ENCODE assay signal across 17 cellular contexts in genomic region chr10:72598769-72599701, GRCh38. TPM values are rescaled to one million over a fixed set of nuclear protein-coding genes. Genes with fewer than 3 reads are reported as not detected.
DNase-seq lines count a peak whose midpoint lies in the region; ATAC-seq and TF ChIP-seq lines count a peak whose summit lies in the region.
"Had no signal": no experiment of that assay in that cellular context is flagged by ENCODE, and none has a peak within 500 bp of the region (broad histone marks: within the 10 kb centered on the region; RNA-seq: fewer than 3 reads in every experiment).

No MANE protein-coding gene starts in this region.

- H3K9ac ChIP-seq in neuronal stem cell (ENCODE audit: low read depth, low read length, poor library complexity) = no peak overlapping the region
- H3K9ac ChIP-seq: GM23248 had no signal

- H3K9me3 ChIP-seq in neuronal stem cell (replicated peaks in 1 of 2; ENCODE audit: control insufficient read depth in 2 of 2, insufficient read depth in 1 of 2, low read depth in 1 of 2, low read length in 2 of 2) = no peaks in the 10 kb centered on the region
- H3K9me3 ChIP-seq: SJCRH30 had no signal

- DNase-seq in H7 = peak; percentile 33
- DNase-seq in fibroblast of the aortic adventitia (ENCODE audit: low read depth) = peak; percentile 16
- peak; percentile 20 for DNase-seq in neuronal stem cell (ENCODE audit: low spot score)
- DNase-seq in NCI-H1436 (lab: John Stamatoyannopoulos, UW) = no peak
- DNase-seq: CD4-positive, CD25-positive, alpha-beta regulatory T cell; EL; GM23248; NCI-H1930; NCI-H2171; NCI-H748 treated with DMSO at 0.1 percent for 48 hours; PC-3; SJCRH30 had no signal

- no peaks in the 10 kb centered on the region for H3K27me3 ChIP-seq in H7 (ENCODE audit: control insufficient read depth, insufficient read depth, low read length)
- H3K27me3 ChIP-seq in neuronal stem cell (ENCODE audit: control insufficient read depth in 3 of 3, insufficient read depth in 3 of 3, low read depth in 1 of 3, low read length in 3 of 3) = no peaks in the 10 kb centered on the region
- H3K27me3 ChIP-seq: SJCRH30 had no signal

- peaks cover 0 to 4% of the 10 kb centered on the region in 2 donors for H3K4me1 ChIP-seq in neuronal stem cell (ENCODE audit: control insufficient read depth in 2 of 2, insufficient read depth in 1 of 2, low read depth in 1 of 2, low read length in 2 of 2)
- H3K4me1 ChIP-seq: SJCRH30 had no signal

- H3K27ac ChIP-seq in neuronal stem cell (replicated peaks; ENCODE audit: low read length) = no peak overlapping the region
- H3K27ac ChIP-seq: GM23248, RWPE1, SJCRH30 had no signal

- H4K91ac ChIP-seq in neuronal stem cell (ENCODE audit: low read depth, low read length, poor library complexity) = no peak overlapping the region

- no peaks in the 10 kb centered on the region for H3K79me1 ChIP-seq in neuronal stem cell (ENCODE audit: low read depth, low read length)

- H3K4me2 ChIP-seq in neuronal stem cell (ENCODE audit: insufficient read depth, low read length, poor library complexity, severe bottlenecking) = no peak overlapping the region

- no peak overlapping the region for H2AFZ ChIP-seq in neuronal stem cell (ENCODE audit: low read length)
- H2AFZ ChIP-seq: GM23248 had no signal

- no peak for ATAC-seq in SK-N-SH treated with all-trans-retinoic acid at 6 μM for 48 hours
- no peak for ATAC-seq in GM19035 (IDR thresholded peaks at IDR 0.05; ENCODE audit: unreplicated experiment)
- ATAC-seq in GM21423 (IDR thresholded peaks at IDR 0.05; ENCODE audit: unreplicated experiment) = no peak
- ATAC-seq in GM21576 (IDR thresholded peaks at IDR 0.05; ENCODE audit: unreplicated experiment) = no peak
- ATAC-seq: PC-3 had no signal

- H2AK5ac ChIP-seq in neuronal stem cell (ENCODE audit: low read depth, low read length) = no peak overlapping the region

- H3K36me3 ChIP-seq in H7 (replicated peaks; ENCODE audit: control insufficient read depth, insufficient read depth, low read length) (no peaks in the 10 kb centered on the region), neuronal stem cell (replicated peaks in 1 of 2; ENCODE audit: control insufficient read depth in 2 of 2, insufficient read depth in 2 of 2, low read length in 2 of 2) (no peaks in the 10 kb centered on the region)
- H3K36me3 ChIP-seq: SJCRH30 had no signal

- H2BK5ac ChIP-seq in neuronal stem cell (ENCODE audit: low read length) = no peak overlapping the region

- H2BK15ac ChIP-seq in neuronal stem cell (ENCODE audit: low read length) = no peak overlapping the region

- no peak overlapping the region for H3K4me3 ChIP-seq in H7 (ENCODE audit: insufficient read depth, low read depth, low read length)
- H3K4me3 ChIP-seq in fibroblast of the aortic adventitia (ENCODE audit: low read depth, low read length) = no peak overlapping the region
- H3K4me3 ChIP-seq in neuronal stem cell (ENCODE audit: low read length in 2 of 2) = no peak overlapping the region
- H3K4me3 ChIP-seq: GM23248, SJCRH30 had no signal

- no peak overlapping the region for H3K18ac ChIP-seq in neuronal stem cell (ENCODE audit: low read length)

- no peak overlapping the region for H3K4ac ChIP-seq in neuronal stem cell (ENCODE audit: low read length)

- H2BK12ac ChIP-seq in neuronal stem cell (ENCODE audit: low read length) = no peak overlapping the region

- no peak overlapping the region for H3K14ac ChIP-seq in neuronal stem cell (ENCODE audit: low read length)

- WGBS in neuronal stem cell (ENCODE audit: extremely low coverage in 2 of 2, insufficient read length in 2 of 2, insufficient replicate concordance in 1 of 2), 2 donors = no CpG with 5 or more reads among the region's 4 CpGs

- no peak overlapping the region for H2BK120ac ChIP-seq in neuronal stem cell (ENCODE audit: low read depth, low read length)

- TF ChIP-seq CTCF in fibroblast of the aortic adventitia (IDR thresholded peaks at IDR 0.05; ENCODE audit: insufficient read depth, low read length) = no peak

- H3K23ac ChIP-seq in neuronal stem cell (ENCODE audit: low read depth, low read length, poor library complexity) = no peak overlapping the region

- no peak overlapping the region for H4K8ac ChIP-seq in neuronal stem cell (ENCODE audit: low read depth, low read length)

TF ChIP-seq in SK-N-SH treated with all-trans-retinoic acid at 6 μM for 48 hours, 23 proteins besides CTCF, POLR2A, EP300 and RAD21:
- TF ChIP-seq ISL1 (CRISPR knock-in tag; IDR thresholded peaks at IDR 0.05) (0 out of 2 replicates have a peak, but pooled peaks have one; percentile 25), CREB5 (CRISPR knock-in tag; IDR thresholded peaks at IDR 0.05; ENCODE audit: low read depth) (no peak)

RNA-seq across cellular contexts. Expression of gene MICU1, which starts 26.8 kb away (rescaled TPM):
- 41.0 and 49.1 TPM in 2 replicates for total RNA-seq in H7 (2014; rRNA removed; shearing (Covaris generic))
- total RNA-seq in fibroblast of the aortic adventitia (ENCODE audit: low replicate concordance) = 58.3 and 65.3 TPM in 2 replicates
- 37.1 TPM for polyA plus RNA-seq in neuronal stem cell (2013, experiment 1 of 2)
- 37.0 TPM for polyA plus RNA-seq in neuronal stem cell (2013, experiment 2 of 2)
